Comparison of ENCODE assay signal across 11 cellular contexts in the genomic region with DNA sequence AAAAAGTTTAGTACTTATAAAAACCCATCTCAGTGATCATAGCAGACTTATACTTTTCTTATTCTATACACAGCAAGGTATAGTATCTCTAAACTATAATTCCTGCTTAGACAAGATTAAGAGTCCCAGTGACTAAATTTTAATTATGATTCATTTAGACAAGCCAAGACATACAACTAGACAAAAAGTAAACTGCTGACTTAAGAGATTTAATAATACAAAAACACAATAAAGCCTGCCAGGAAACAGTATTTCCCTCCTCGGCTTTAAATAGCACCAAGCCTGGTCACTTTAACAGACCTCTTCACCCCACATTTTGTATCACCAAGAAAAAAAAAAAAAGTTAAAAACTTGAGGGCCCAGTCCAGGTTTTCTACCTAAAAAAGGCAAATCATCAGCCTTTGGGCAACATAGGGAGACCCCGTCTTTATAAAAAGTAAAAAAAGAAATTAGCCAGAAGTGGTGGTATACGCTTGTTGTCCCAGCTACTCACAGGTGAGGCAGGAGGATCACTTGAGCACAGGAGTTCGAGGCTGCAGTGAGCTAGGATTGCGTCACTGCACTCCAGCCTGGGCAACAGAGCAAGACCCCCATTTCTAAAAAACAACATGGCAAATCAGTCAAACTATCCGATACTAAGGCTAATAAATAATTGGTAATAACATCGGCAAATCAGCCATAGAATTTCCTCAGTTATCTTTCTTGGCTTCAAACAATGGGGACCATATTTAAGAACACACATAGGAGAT. TPM values are rescaled to one million over a fixed set of nuclear protein-coding genes. Genes with fewer than 3 reads are reported as not detected.
A peak's percentile ranks its signal among the peaks of the same experiment; 100 is the strongest.
DNase-seq lines count a peak whose midpoint lies in the region; ATAC-seq, FAIRE-seq and TF ChIP-seq lines count a peak whose summit lies in the region.
"Had no signal": no experiment of that assay in that cellular context is flagged by ENCODE, and none has a peak within 500 bp of the region (broad histone marks: within the 10 kb centered on the region; RNA-seq: fewer than 3 reads in every experiment).

No MANE protein-coding gene starts in this region.

- TF ChIP-seq CTCF in Loucy (conservative IDR thresholded peaks at IDR 0.05; ENCODE audit: low read length) (no peak), bronchial epithelial cell (IDR thresholded peaks at IDR 0.05; ENCODE audit: insufficient read depth, low read length, severe bottlenecking) (no peak), smooth muscle cell (IDR thresholded peaks at IDR 0.05; ENCODE audit: borderline replicate concordance, insufficient read depth, poor library complexity, severe bottlenecking) (no peak)

- DNase-seq in bronchial epithelial cell (ENCODE audit: low read depth) (peak; percentile 86), smooth muscle cell (lab: John Stamatoyannopoulos, UW; ENCODE audit: unreplicated experiment) (no peak), NCI-H82 (lab: John Stamatoyannopoulos, UW) (no peak)
- DNase-seq: CD4-positive, alpha-beta T cell; islet precursor cell; NCI-H2081 treated with DMSO at 0.1 percent for 48 hours; sigmoid colon had no signal

- H3K79me2 ChIP-seq in Loucy (ENCODE audit: insufficient read depth, low read length) (peaks cover 88% of the 10 kb centered on the region), smooth muscle cell (ENCODE audit: low read depth) (peaks cover 28% of the 10 kb centered on the region)

- H3F3A ChIP-seq in Loucy (ENCODE audit: low read depth) (0 out of 2 replicates have a peak, but pooled peaks cover 3% of the 10 kb centered on the region), smooth muscle cell (ENCODE audit: low read depth) (peaks cover 15% of the 10 kb centered on the region)

- H3K4me2 ChIP-seq in Loucy (ENCODE audit: low read depth, low read length, poor library complexity, severe bottlenecking) (peak overlapping the region; percentile 60), smooth muscle cell (peak overlapping the region; percentile 73)

- H3K4me3 ChIP-seq in Loucy (ENCODE audit: low read length, poor library complexity, severe bottlenecking) (peak overlapping the region; percentile 36), bronchial epithelial cell (ENCODE audit: low read depth, low read length) (no peak overlapping the region), smooth muscle cell (peak overlapping the region; percentile 12)
- H3K4me3 ChIP-seq: sigmoid colon had no signal

- H3K36me3 ChIP-seq in Loucy (ENCODE audit: insufficient read depth, low read length) = no peaks in the 10 kb centered on the region
- no peaks in the 10 kb centered on the region for H3K36me3 ChIP-seq in bronchial epithelial cell (ENCODE audit: control insufficient read depth, insufficient read depth, low read length)
- H3K36me3 ChIP-seq in smooth muscle cell (ENCODE audit: low read depth) = no peaks in the 10 kb centered on the region
- H3K36me3 ChIP-seq: sigmoid colon had no signal

- H3K9ac ChIP-seq in Loucy (ENCODE audit: low read depth, low read length, poor library complexity, severe bottlenecking) = peak overlapping the region; percentile 43
- H3K9ac ChIP-seq in smooth muscle cell (ENCODE audit: low read depth) = no peak overlapping the region

- ATAC-seq in HG02798 (IDR thresholded peaks at IDR 0.05; ENCODE audit: poor library complexity, unreplicated experiment) = no peak
- ATAC-seq in HG03025 (IDR thresholded peaks at IDR 0.05; ENCODE audit: low FRiP score, unreplicated experiment) = no peak

- H2AFZ ChIP-seq in Loucy (ENCODE audit: low read length) (no peak overlapping the region), smooth muscle cell (ENCODE audit: low read depth) (no peak overlapping the region)

- H3K4me1 ChIP-seq in Loucy (ENCODE audit: insufficient read depth, low read length, poor library complexity, severe bottlenecking) = peaks cover 48% of the 10 kb centered on the region
- peaks cover 25% of the 10 kb centered on the region for H3K4me1 ChIP-seq in smooth muscle cell (ENCODE audit: low read depth)

- H3K27me3 ChIP-seq in Loucy (ENCODE audit: insufficient read depth, low read length, poor library complexity, severe bottlenecking) (no peaks in the 10 kb centered on the region), bronchial epithelial cell (ENCODE audit: control insufficient read depth, insufficient read depth, low read length) (no peaks in the 10 kb centered on the region), smooth muscle cell (ENCODE audit: low read depth) (no peaks in the 10 kb centered on the region)
- H3K27me3 ChIP-seq: sigmoid colon had no signal

- peak overlapping the region; percentile 23 for H3K27ac ChIP-seq in smooth muscle cell (ENCODE audit: low read depth)
- H3K27ac ChIP-seq: sigmoid colon had no signal

- H4K20me1 ChIP-seq in Loucy (ENCODE audit: insufficient read depth, low read length, poor library complexity, severe bottlenecking) = peaks cover 16% of the 10 kb centered on the region
- peaks cover 100% of the 10 kb centered on the region for H4K20me1 ChIP-seq in smooth muscle cell (ENCODE audit: low read depth)

- 85% methylated on average over 7 of the region's 7 CpGs for WGBS in smooth muscle cell (ENCODE audit: low lambda C conversion rate)

- H3K9me2 ChIP-seq in Loucy (replicated peaks; ENCODE audit: low read depth, low read length) = no peaks in the 10 kb centered on the region

- H3K9me3 ChIP-seq in Loucy (ENCODE audit: insufficient read depth, low read depth, low read length) (no peaks in the 10 kb centered on the region), smooth muscle cell (replicated peaks; ENCODE audit: low read depth) (no peaks in the 10 kb centered on the region)
- H3K9me3 ChIP-seq: sigmoid colon had no signal

- FAIRE-seq in bronchial epithelial cell (lab: Jason Lieb, UNC) (no peak), islet of Langerhans (lab: Jason Lieb, UNC) (peak; percentile 36)

RNA-seq across cellular contexts. Expression of a gene that starts 53.8 kb away (rescaled TPM):
- total RNA-seq in bronchial epithelial cell = 6.8 and 7.3 TPM in 2 replicates
- 8.7 and 11.9 TPM in 2 replicates for total RNA-seq in smooth muscle cell
- 11.0 and 11.8 TPM in 2 replicates for polyA plus RNA-seq in smooth muscle cell
